ENCODE assay signal across 7 cellular contexts in the genomic region with DNA sequence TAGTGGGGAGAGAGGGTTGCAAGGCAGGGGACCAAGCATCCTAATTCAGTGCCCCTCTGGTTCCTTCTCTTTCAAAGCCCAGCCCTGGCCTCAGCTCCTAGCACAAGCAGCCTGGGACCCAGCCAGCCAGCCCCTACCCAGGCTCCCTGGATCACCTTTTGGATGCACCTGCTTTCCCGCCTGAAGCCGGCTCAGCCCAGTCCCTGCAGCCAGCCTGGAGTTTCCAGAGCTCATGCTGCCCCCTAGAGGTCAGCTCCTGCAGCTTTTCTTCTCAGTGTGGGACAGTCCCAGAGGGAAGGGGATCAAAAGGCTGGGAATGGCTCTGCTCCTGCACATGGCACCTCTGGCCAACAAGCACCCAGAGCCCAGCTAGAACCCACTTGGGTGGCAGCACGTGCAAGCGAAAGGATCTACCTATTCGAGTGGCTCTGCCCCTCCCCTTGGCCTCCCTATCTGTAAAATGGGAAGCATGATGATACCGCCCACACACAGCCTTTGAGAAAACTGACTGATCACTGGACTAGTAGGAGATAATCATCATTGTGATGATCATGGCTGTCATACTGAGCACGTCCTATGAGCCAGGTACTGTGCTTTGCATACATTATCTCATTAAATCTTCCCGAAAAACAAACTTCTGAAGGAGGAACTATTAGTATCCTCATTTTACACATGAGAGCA. TPM values are rescaled to one million over a fixed set of nuclear protein-coding genes. Genes with fewer than 3 reads are reported as not detected.
DNase-seq lines count a peak whose midpoint lies in the region; ATAC-seq, FAIRE-seq and TF ChIP-seq lines count a peak whose summit lies in the region.

No MANE protein-coding gene starts in this region.

- WGBS in HepG2 (ENCODE audit: low lambda C conversion rate), result 33% methylated on average over 6 of the region's 8 CpGs

- no peaks in the 10 kb centered on the region for H3K27me3 ChIP-seq in HepG2 (ENCODE audit: control insufficient read depth in 1 of 2, insufficient read depth in 2 of 2, low read length in 2 of 2)

- intact Hi-C loops in HepG2 (cut with micrococcal nuclease; ENCODE audit: unreplicated experiment), result loop anchor here (1.0 kb wide), 1 partner anchor 84 kb away; no protein-coding TSS in a partner anchor

- CTCF ChIA-PET in HepG2 (lab: Yijun Ruan, JAX; ENCODE audit: low intra/inter-chr PET ratio, low total read pairs), result interaction anchor here (0.9 to 1.6 kb wide), 2 partner anchors 41 to 83 kb away, joined by 3 to 17 read pairs; no protein-coding TSS in a partner anchor

- no peak overlapping the region for H3K9ac ChIP-seq in HepG2 (ENCODE audit: insufficient read depth, low read depth, low read length)

- in situ Hi-C loops in HepG2 (cut with HindIII; ENCODE audit: extremely low pct_ligation_motif_present, low pct_unique_long_range_greater_than_20kb), result loop anchor here (5.0 kb wide), 1 partner anchor 82 kb away; no protein-coding TSS in a partner anchor

- POLR2A ChIA-PET in HepG2 (lab: Yijun Ruan, JAX), result no interaction called here

- H3K9me3 ChIP-seq in HepG2 (ENCODE audit: low read length), result no peaks in the 10 kb centered on the region

- peak; percentile 83 for TF ChIP-seq CTCF in HepG2 (CRISPR knock-in tag; IDR thresholded peaks at IDR 0.05)

- TF ChIP-seq RAD21 in HepG2 (CRISPR knock-in tag; IDR thresholded peaks at IDR 0.05), result peak; percentile 51; the same call in 1 of the 2 replicates

- no peak overlapping the region for H3K27ac ChIP-seq in HepG2 (ENCODE audit: extremely low read length, insufficient read depth, low read length)

- peak; percentile 59 for FAIRE-seq in HepG2 (lab: Jason Lieb, UNC)

- no peak overlapping the region for H3K4me3 ChIP-seq in HepG2 (replicated peaks in 1 of 3; ENCODE audit: insufficient read depth in 1 of 3, low read depth in 2 of 3, low read length in 3 of 3)

- no peak for TF ChIP-seq POLR2A in HepG2 (IDR thresholded peaks at IDR 0.05; ENCODE audit: insufficient read depth in 1 of 2, low read depth in 2 of 2, low read length in 2 of 2)

- DNase-seq in GM04504 (ENCODE audit: low read depth) (peak; percentile 16), M059J (ENCODE audit: low read depth) (peak; percentile 60), UCSD-AML1 (lab: John Stamatoyannopoulos, UW; ENCODE audit: unreplicated experiment) (peak; percentile 46), dedifferentiated amniotic fluid mesenchymal stem cell (ENCODE audit: extremely low spot score) (peak; percentile 50), HepG2 (ENCODE audit: low spot score) (peak; percentile 49)
- peak; percentile 23 to 33 for DNase-seq in stimulated activated CD8-positive, alpha-beta memory T cell treated with anti-CD3 and anti-CD28 coated beads, Interleukin-15, amount 100 ng/mL, for 48 hours (ENCODE audit: low read depth in 2 of 2)

- H3K4me2 ChIP-seq in HepG2 (ENCODE audit: low read depth, low read length), result no peak overlapping the region

- TF ChIP-seq EP300 in HepG2 (IDR thresholded peaks at IDR 0.05; ENCODE audit: low read depth in 2 of 2, low read length in 2 of 2) (no peak), HepG2 (CRISPR knock-in tag; IDR thresholded peaks at IDR 0.05; ENCODE audit: borderline replicate concordance) (no peak)

- H2AFZ ChIP-seq in HepG2 (ENCODE audit: low read length), result no peak overlapping the region

- peaks cover 11% of the 10 kb centered on the region for H3K4me1 ChIP-seq in HepG2 (ENCODE audit: insufficient read depth, low read length)

- H4K20me1 ChIP-seq in HepG2 (ENCODE audit: insufficient read depth, low read length), result no peaks in the 10 kb centered on the region

- H3K79me2 ChIP-seq in HepG2 (ENCODE audit: insufficient read depth, low read length), result no peaks in the 10 kb centered on the region

- no TSS peak for BruUV-seq in HepG2 (replicated peaks; lab: Mats Ljungman, UMichigan)

- H3K36me3 ChIP-seq in HepG2 (replicated peaks in 1 of 2; ENCODE audit: control insufficient read depth in 1 of 2, insufficient read depth in 2 of 2, low read length in 2 of 2), result no peaks in the 10 kb centered on the region

- ATAC-seq in GM21786 (IDR thresholded peaks at IDR 0.05; ENCODE audit: unreplicated experiment) (peak; percentile 79), HepG2 (peak; percentile 97)

TF ChIP-seq in HepG2, 621 proteins besides CTCF, POLR2A, EP300 and RAD21:
- no peak for TF ChIP-seq HOXD1 (CRISPR knock-in tag; IDR thresholded peaks at IDR 0.05)
- TF ChIP-seq ATAD3A (CRISPR knock-in tag; IDR thresholded peaks at IDR 0.05), result no peak
- TF ChIP-seq STAG1 (CRISPR knock-in tag; IDR thresholded peaks at IDR 0.05), result peak; percentile 66
- TF ChIP-seq ARID4A (CRISPR knock-in tag; IDR thresholded peaks at IDR 0.05; ENCODE audit: borderline replicate concordance), result no peak
- TF ChIP-seq, protein P1, sequence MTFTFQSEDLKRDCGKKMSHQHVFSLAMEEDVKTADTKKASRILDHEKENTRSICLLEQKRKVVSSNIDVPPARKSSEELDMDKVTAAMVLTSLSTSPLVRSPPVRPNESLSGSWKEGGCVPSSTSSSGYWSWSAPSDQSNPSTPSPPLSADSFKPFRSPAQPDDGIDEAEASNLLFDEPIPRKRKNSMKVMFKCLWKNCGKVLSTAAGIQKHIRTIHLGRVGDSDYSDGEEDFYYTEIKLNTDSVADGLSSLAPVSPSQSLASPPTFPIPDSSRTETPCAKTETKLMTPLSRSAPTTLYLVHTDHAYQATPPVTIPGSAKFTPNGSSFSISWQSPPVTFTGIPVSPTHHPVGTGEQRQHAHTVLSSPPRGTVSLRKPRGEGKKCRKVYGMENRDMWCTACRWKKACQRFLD (CRISPR knock-in tag; IDR thresholded peaks at IDR 0.05; ENCODE audit: borderline replicate concordance), result no peak
- peak; percentile 31; the same call in 1 of the 2 replicates for TF ChIP-seq SMC3 (IDR thresholded peaks at IDR 0.05; ENCODE audit: low read length)
- peak; percentile 71 for TF ChIP-seq XRCC5 (optimal IDR thresholded peaks at IDR 0.05; ENCODE audit: low read length)

RNA-seq across cellular contexts. Expression of gene C5orf58, which starts 48.6 kb away (rescaled TPM):
- total RNA-seq in M059J (2014; rRNA removed; shearing (Covaris generic)), result not detected in 2 replicates
- not detected in 2 replicates for total RNA-seq in HepG2 (2016; rRNA removed; fragmentation: Illumina TruSeq; extraction: Trizol)
- total RNA-seq in HepG2 (2016; cell fraction: cytosol; rRNA removed; fragmentation: Illumina TruSeq; extraction: Trizol; ENCODE audit: low read depth), result not detected in 2 replicates
- not detected in 2 replicates for total RNA-seq in HepG2 (2016; cell fraction: insoluble cytoplasmic fraction; rRNA removed; fragmentation: Illumina TruSeq; extraction: Trizol)
- not detected in 2 replicates for total RNA-seq in HepG2 (2016; cell fraction: membrane; rRNA removed; fragmentation: Illumina TruSeq; extraction: Trizol)
- not detected in 2 replicates for total RNA-seq in HepG2 (2016; cell fraction: nucleus; rRNA removed; fragmentation: Illumina TruSeq; extraction: Trizol)
- polyA plus RNA-seq in HepG2 (2011; rRNA removed), result not detected in 2 replicates
- polyA plus RNA-seq in HepG2 (2011; cell fraction: cytosol; rRNA removed), result not detected in 2 replicates
- not detected in 2 replicates for polyA plus RNA-seq in HepG2 (2011; cell fraction: nucleus; rRNA removed)
- not detected in 2 replicates for polyA plus RNA-seq in HepG2 (2012)
- polyA plus RNA-seq in HepG2 (2016; cell fraction: cytosol; fragmentation: Illumina TruSeq; extraction: Trizol; ENCODE audit: low read depth), result not detected in 2 replicates
- polyA plus RNA-seq in HepG2 (2016; cell fraction: insoluble cytoplasmic fraction; fragmentation: Illumina TruSeq; extraction: Trizol; ENCODE audit: low read depth), result not detected in 2 replicates
- polyA plus RNA-seq in HepG2 (2016; cell fraction: membrane; fragmentation: Illumina TruSeq; extraction: Trizol; ENCODE audit: low read depth), result not detected in 2 replicates
- polyA plus RNA-seq in HepG2 (2016; cell fraction: nucleus; fragmentation: Illumina TruSeq; extraction: Trizol; ENCODE audit: insufficient read depth, low read depth), result not detected in 2 replicates
- polyA minus RNA-seq in HepG2 (2011; rRNA and poly(A)+ RNA removed; ENCODE audit: low replicate concordance), result not detected in 2 replicates
- polyA minus RNA-seq in HepG2 (2011; cell fraction: cytosol; rRNA and poly(A)+ RNA removed), result not detected in 2 replicates
- polyA minus RNA-seq in HepG2 (2011; cell fraction: nucleus; rRNA and poly(A)+ RNA removed), result not detected in 2 replicates
